In genomic region chr3:197490098-197490497, GRCh38 we compare ENCODE assay signal across 15 cellular contexts.
DNase-seq lines count a peak whose midpoint lies in the region; ATAC-seq and TF ChIP-seq lines count a peak whose summit lies in the region.
"Had no signal": no experiment of that assay in that cellular context is flagged by ENCODE, and none has a peak within 500 bp of the region (broad histone marks: within the 10 kb centered on the region; RNA-seq: fewer than 3 reads in every experiment).

No MANE protein-coding gene starts in this region.

- H3K36me3 ChIP-seq in lower lobe of right lung (no peaks in the 10 kb centered on the region), vagina (no peaks in the 10 kb centered on the region)
- H3K36me3 ChIP-seq: BLaER1 treated with 17β-estradiol and CSF1 and Interleukin-3, amounts not matched to agents 10 nM and 100 nM; upper lobe of left lung had no signal

- H3K27ac ChIP-seq in lower lobe of right lung (peak overlapping the region; percentile 51), vagina (no peak overlapping the region)
- H3K27ac ChIP-seq: BLaER1 treated with 17β-estradiol and CSF1 and Interleukin-3, amounts not matched to agents 10 nM and 100 nM had no signal

- intact Hi-C loops in lower lobe of right lung (cut with DNase I) (no loop called here), vagina (cut with DNase I) (no loop called here)

- H3K4me1 ChIP-seq in lower lobe of right lung (no peaks in the 10 kb centered on the region), vagina (peaks cover 13% of the 10 kb centered on the region)
- H3K4me1 ChIP-seq: upper lobe of left lung had no signal

- H3K27me3 ChIP-seq in lower lobe of right lung (ENCODE audit: low read depth) (no peaks in the 10 kb centered on the region), vagina (no peaks in the 10 kb centered on the region)
- H3K27me3 ChIP-seq: upper lobe of left lung had no signal

- TF ChIP-seq POLR2A in vagina (IDR thresholded peaks at IDR 0.05) = no peak

- TF ChIP-seq CTCF in cardiac fibroblast (IDR thresholded peaks at IDR 0.05; ENCODE audit: low read depth, low read length) (no peak), lower lobe of right lung (IDR thresholded peaks at IDR 0.05) (no peak), vagina (IDR thresholded peaks at IDR 0.05) (no peak)

- peak; percentile 71 to 76 for ATAC-seq in lower lobe of right lung
- ATAC-seq: K562, Right ventricle myocardium inferior had no signal

- DNase-seq in AG08395 (ENCODE audit: low spot score) (peak; percentile 52), LHCN-M2 (ENCODE audit: low read depth) (peak; percentile 88), cardiac fibroblast (ENCODE audit: low read depth in 2 of 2) (peak; percentile 70 to 77), lower lobe of right lung (peak; percentile 57), GM19240 (ENCODE audit: insufficient read length, low spot score) (no peak), vagina (ENCODE audit: extremely low spot score in 2 of 2) (no peak), NCI-H2029 treated with DMSO at 0.1 percent for 48 hours (lab: John Stamatoyannopoulos, UW) (no peak), T-helper 9 cell (no peak)
- DNase-seq: activated CD4-positive, alpha-beta T cell treated with anti-CD3 and anti-CD28 coated beads, Interleukin-2, amount 10 ng/mL, durations not matched to agents 7 days and 5 days; activated naive CD4-positive, alpha-beta T cell treated with Interleukin-2 at 50 U/mL for 16 hours; effector memory CD4-positive, alpha-beta T cell; upper lobe of left lung had no signal

- H3K4me3 ChIP-seq in cardiac fibroblast (replicated peaks in 1 of 2; ENCODE audit: low read depth in 2 of 2, low read length in 2 of 2) (no peak overlapping the region), lower lobe of right lung (no peak overlapping the region), vagina (no peak overlapping the region)
- H3K4me3 ChIP-seq: BLaER1 treated with 17β-estradiol and CSF1 and Interleukin-3, amounts not matched to agents 10 nM and 100 nM; K562; upper lobe of left lung had no signal

- H3K9me3 ChIP-seq in lower lobe of right lung (no peaks in the 10 kb centered on the region), vagina (no peaks in the 10 kb centered on the region)
- H3K9me3 ChIP-seq: BLaER1 treated with 17β-estradiol and CSF1 and Interleukin-3, amounts not matched to agents 10 nM and 100 nM; upper lobe of left lung had no signal

Comparison
In these comparisons a context has a peak if more than half of its experiments do, and no peak if none do; other contexts are left out.
1. DNase-seq: peak in AG08395 (single experiment), LHCN-M2 (single experiment), cardiac fibroblast (2 of 2) and lower lobe of right lung (single experiment); none in GM19240 (single experiment), vagina (0 of 2), NCI-H2029 treated with DMSO at 0.1 percent for 48 hours (single experiment) and T-helper 9 cell (single experiment).